Comparison of ENCODE assay signal across 30 cellular contexts in the genomic region with DNA sequence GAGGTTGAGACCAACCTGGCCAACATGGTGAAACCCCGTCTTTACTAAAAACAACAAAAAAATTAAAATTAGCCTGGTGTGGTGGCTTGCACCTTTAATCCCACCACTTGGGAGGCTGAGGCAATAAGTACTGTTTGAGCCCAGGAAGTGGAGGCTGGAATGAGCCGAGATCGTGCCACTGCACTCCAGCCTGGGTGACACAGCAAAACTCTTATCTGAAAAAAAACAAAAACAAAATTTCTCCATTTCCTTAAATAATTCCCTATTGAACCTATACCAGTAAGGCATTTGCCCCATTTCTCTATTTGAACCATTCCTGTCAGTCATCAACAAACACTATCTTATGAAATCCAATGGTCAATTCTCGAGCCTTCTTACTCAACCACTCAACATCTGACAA. TPM values are rescaled to one million over a fixed set of nuclear protein-coding genes. Genes with fewer than 3 reads are reported as not detected.
"Had no signal": no experiment of that assay in that cellular context is flagged by ENCODE, and none has a peak within 500 bp of the region (broad histone marks: within the 10 kb centered on the region; RNA-seq: fewer than 3 reads in every experiment).

No MANE protein-coding gene starts in this region.

- DNase-seq: activated B cell treated with CpG ODN at 0.5 μM for 24 hours; activated CD4-positive, alpha-beta T cell treated with anti-CD3 and anti-CD28 coated beads, Interleukin-2, amount 50 U/mL, for 1 hour; activated CD8-positive, alpha-beta T cell treated with anti-CD3 and anti-CD28 coated beads for 36 hours; activated T-cell treated with anti-CD3 and anti-CD28 coated beads, Interleukin-2, amount 50 U/mL, for 4 hours; dermis blood vessel endothelial cell; effector CD4-positive, alpha-beta T cell; hippocampal formation; kidney; left colon; mammary epithelial cell; midbrain; naive thymus-derived CD4-positive, alpha-beta T cell; small intestine; stimulated activated CD4-positive, alpha-beta T cell treated with anti-CD3 and anti-CD28 coated beads, Interleukin-1b, Interleukin-23, amount 100 ng/mL, for 48 hours; stimulated activated naive B cell treated with anti-CD40 and anti-IgM and Interleukin-4, amounts not matched to agents 10 μg/mL and 1 μg/mL and 100 μg/mL, for 72 hours; stomach; T-helper 2 cell; thyroid gland; upper lobe of right lung had no signal

- H3K9me3 Mint-ChIP-seq: activated B cell treated with CpG ODN at 0.5 μM for 24 hours; activated CD8-positive, alpha-beta T cell treated with anti-CD3 and anti-CD28 coated beads for 36 hours; activated naive CD4-positive, alpha-beta T cell treated with anti-CD3 and anti-CD28 coated beads, Interleukin-2, amount 50 U/mL, for 72 hours; activated T-cell treated with anti-CD3 and anti-CD28 coated beads, Interleukin-2, amount 50 U/mL, for 4 hours; activated T-helper 17 cell treated with anti-CD3 and anti-CD28 coated beads, Interleukin-2, amount 50 U/mL, for 72 hours; central memory CD8-positive, alpha-beta T cell; naive thymus-derived CD4-positive, alpha-beta T cell; neural crest cell; stimulated activated naive B cell treated with anti-CD40 and anti-IgM and Interleukin-4, amounts not matched to agents 10 μg/mL and 1 μg/mL and 100 μg/mL, for 72 hours had no signal

- H3K27ac Mint-ChIP-seq: activated B cell treated with CpG ODN at 0.5 μM for 24 hours; activated CD8-positive, alpha-beta T cell treated with anti-CD3 and anti-CD28 coated beads for 36 hours; activated naive CD4-positive, alpha-beta T cell treated with anti-CD3 and anti-CD28 coated beads, Interleukin-2, amount 50 U/mL, for 72 hours; activated T-helper 17 cell treated with anti-CD3 and anti-CD28 coated beads, Interleukin-2, amount 50 U/mL, for 72 hours; naive thymus-derived CD4-positive, alpha-beta T cell; stimulated activated naive B cell treated with anti-CD40 and anti-IgM and Interleukin-4, amounts not matched to agents 10 μg/mL and 1 μg/mL and 100 μg/mL, for 72 hours had no signal

- FAIRE-seq: bronchial epithelial cell, frontal cortex, kidney, small intestine had no signal

- ATAC-seq: activated CD8-positive, alpha-beta T cell treated with anti-CD3 and anti-CD28 coated beads for 36 hours; activated naive CD4-positive, alpha-beta T cell treated with anti-CD3 and anti-CD28 coated beads, Interleukin-2, amount 50 U/mL, for 72 hours; activated T-cell treated with anti-CD3 and anti-CD28 coated beads, Interleukin-2, amount 50 U/mL, for 4 hours; activated T-helper 17 cell treated with anti-CD3 and anti-CD28 coated beads, Interleukin-2, amount 50 U/mL, for 72 hours; left colon; naive thymus-derived CD4-positive, alpha-beta T cell; sciatic nerve; stimulated activated naive B cell treated with anti-CD40 and anti-IgM and Interleukin-4, amounts not matched to agents 10 μg/mL and 1 μg/mL and 100 μg/mL, for 72 hours; upper lobe of right lung had no signal

- H3K27ac ChIP-seq: esophagus muscularis mucosa, stomach, thyroid gland, upper lobe of right lung had no signal

- H3K27me3 ChIP-seq: esophagus muscularis mucosa, stomach, thyroid gland, upper lobe of right lung had no signal

- H3K27me3 Mint-ChIP-seq: activated CD8-positive, alpha-beta T cell treated with anti-CD3 and anti-CD28 coated beads for 36 hours had no signal

- H3K4me3 Mint-ChIP-seq: activated B cell treated with CpG ODN at 0.5 μM for 24 hours; activated CD8-positive, alpha-beta T cell treated with anti-CD3 and anti-CD28 coated beads for 36 hours; activated T-cell treated with anti-CD3 and anti-CD28 coated beads, Interleukin-2, amount 50 U/mL, for 4 hours; activated T-helper 17 cell treated with anti-CD3 and anti-CD28 coated beads, Interleukin-2, amount 50 U/mL, for 72 hours; central memory CD8-positive, alpha-beta T cell; naive thymus-derived CD4-positive, alpha-beta T cell; neural crest cell; stimulated activated naive B cell treated with anti-CD40 and anti-IgM and Interleukin-4, amounts not matched to agents 10 μg/mL and 1 μg/mL and 100 μg/mL, for 72 hours had no signal

- H3K36me3 Mint-ChIP-seq: naive thymus-derived CD4-positive, alpha-beta T cell; stimulated activated naive B cell treated with anti-CD40 and anti-IgM and Interleukin-4, amounts not matched to agents 10 μg/mL and 1 μg/mL and 100 μg/mL, for 72 hours had no signal

- H3K36me3 ChIP-seq: esophagus muscularis mucosa, stomach, thyroid gland, upper lobe of right lung had no signal

- H3K4me3 ChIP-seq: esophagus muscularis mucosa, stomach, thyroid gland, upper lobe of right lung had no signal

- H3K4me1 ChIP-seq: thyroid gland, upper lobe of right lung had no signal

- H3K9me3 ChIP-seq: esophagus muscularis mucosa, stomach, thyroid gland, upper lobe of right lung had no signal

RNA-seq across cellular contexts. Expression of a gene that starts 14.8 kb away (rescaled TPM):
- total RNA-seq: bronchial epithelial cell, dermis blood vessel endothelial cell, kidney, omental fat pad, renal cortical epithelial cell, stomach, upper lobe of right lung had no signal
- polyA plus RNA-seq: liver had no signal
